In genomic region chr11:113431746-113432145, GRCh38 we compare ENCODE assay signal across 34 cellular contexts. TPM values are rescaled to one million over a fixed set of nuclear protein-coding genes. Genes with fewer than 3 reads are reported as not detected.
"Had no signal": no experiment of that assay in that cellular context is flagged by ENCODE, and none has a peak within 500 bp of the region (broad histone marks: within the 10 kb centered on the region; RNA-seq: fewer than 3 reads in every experiment).

No MANE protein-coding gene starts in this region.

- H3K36me3 ChIP-seq: neural progenitor cell, ovary, right lobe of liver, spleen, suprapubic skin, tibial artery, transverse colon, upper lobe of right lung, uterus had no signal

- H3K4me3 Mint-ChIP-seq: naive thymus-derived CD4-positive, alpha-beta T cell; natural killer cell; nephron; neural progenitor cell; stimulated activated memory B cell treated with anti-CD40 and anti-IgM and Interleukin-4, amounts not matched to agents 10 μg/mL and 1 μg/mL and 100 μg/mL, for 72 hours; stimulated activated naive CD8-positive, alpha-beta T cell treated with anti-CD3 and anti-CD28 coated beads, Interleukin-15, Interleukin-2, amounts not matched to agents 100 ng/mL and 50 ng/mL, for 24 hours; type B pancreatic cell had no signal

- H3K27ac Mint-ChIP-seq: naive thymus-derived CD4-positive, alpha-beta T cell; natural killer cell; nephron; neural progenitor cell; progenitor cell of endocrine pancreas; stimulated activated memory B cell treated with anti-CD40 and anti-IgM and Interleukin-4, amounts not matched to agents 10 μg/mL and 1 μg/mL and 100 μg/mL, for 72 hours; stimulated activated naive CD8-positive, alpha-beta T cell treated with anti-CD3 and anti-CD28 coated beads, Interleukin-15, Interleukin-2, amounts not matched to agents 100 ng/mL and 50 ng/mL, for 24 hours; type B pancreatic cell had no signal

- H3K27ac ChIP-seq: neural progenitor cell, ovary, parathyroid adenoma, psoas muscle, right lobe of liver, spleen, suprapubic skin, testis, tibial artery, transverse colon, upper lobe of right lung, uterus had no signal

- H3K9me3 Mint-ChIP-seq: naive thymus-derived CD4-positive, alpha-beta T cell; natural killer cell; nephron; neural progenitor cell; stimulated activated memory B cell treated with anti-CD40 and anti-IgM and Interleukin-4, amounts not matched to agents 10 μg/mL and 1 μg/mL and 100 μg/mL, for 72 hours; stimulated activated naive CD8-positive, alpha-beta T cell treated with anti-CD3 and anti-CD28 coated beads, Interleukin-15, Interleukin-2, amounts not matched to agents 100 ng/mL and 50 ng/mL, for 24 hours; type B pancreatic cell had no signal

- DNase-seq: naive thymus-derived CD4-positive, alpha-beta T cell; natural killer cell; occipital lobe; ovary; posterior cingulate gyrus; psoas muscle; right cardiac atrium; right lobe of liver; spleen; stimulated activated CD4-positive, alpha-beta T cell treated with anti-CD3 and anti-CD28 coated beads, Interleukin-12 subunit alpha, Interleukin-12 subunit beta, amount 100 ng/mL, for 4 hours; stimulated activated CD4-positive, alpha-beta T cell treated with anti-CD3 and anti-CD28 coated beads, Interleukin-1b, Interleukin-23, amount 100 ng/mL, for 48 hours; stimulated activated CD4-positive, alpha-beta T cell treated with anti-CD3 and anti-CD28 coated beads, Interleukin-4, amount 100 ng/mL, for 1 hour; stimulated activated CD4-positive, alpha-beta T cell treated with anti-CD3 and anti-CD28 coated beads, Interleukin-4, amount 100 ng/mL, for 4 hours; stimulated activated CD8-positive, alpha-beta memory T cell treated with anti-CD3 and anti-CD28 coated beads, Interleukin-4, amount 100 ng/mL, for 48 hours; stimulated activated naive CD4-positive, alpha-beta T cell; substantia nigra; testis; tibial artery; transverse colon; upper lobe of right lung; uterus had no signal

- H3K27me3 ChIP-seq: neural progenitor cell, ovary, right lobe of liver, suprapubic skin, testis, tibial artery, transverse colon, upper lobe of right lung, uterus had no signal

- H3K4me1 Mint-ChIP-seq: natural killer cell; stimulated activated memory B cell treated with anti-CD40 and anti-IgM and Interleukin-4, amounts not matched to agents 10 μg/mL and 1 μg/mL and 100 μg/mL, for 72 hours had no signal

- H3K4me3 ChIP-seq: neural progenitor cell, ovary, psoas muscle, right lobe of liver, skin epidermis, smooth muscle cell, spleen, suprapubic skin, testis, tibial artery, transverse colon, upper lobe of right lung, uterus had no signal

- H3K36me3 Mint-ChIP-seq: naive thymus-derived CD4-positive, alpha-beta T cell; natural killer cell; neural progenitor cell; stimulated activated memory B cell treated with anti-CD40 and anti-IgM and Interleukin-4, amounts not matched to agents 10 μg/mL and 1 μg/mL and 100 μg/mL, for 72 hours; type B pancreatic cell had no signal

- H3K9me3 ChIP-seq: ovary, psoas muscle, right lobe of liver, spleen, suprapubic skin, testis, tibial artery, transverse colon, upper lobe of right lung, uterus had no signal

- H3K27me3 Mint-ChIP-seq: stimulated activated naive CD8-positive, alpha-beta T cell treated with anti-CD3 and anti-CD28 coated beads, Interleukin-15, Interleukin-2, amounts not matched to agents 100 ng/mL and 50 ng/mL, for 24 hours had no signal

- H3K4me1 ChIP-seq: parathyroid adenoma, psoas muscle, right lobe of liver, spleen, suprapubic skin, testis, tibial artery, transverse colon, upper lobe of right lung, uterus had no signal

RNA-seq across cellular contexts. Expression of gene DRD2, which starts 43.5 kb away (rescaled TPM):
- total RNA-seq: naive thymus-derived CD4-positive, alpha-beta T cell; natural killer cell; occipital lobe; renal cortical epithelial cell; right cardiac atrium; spleen; upper lobe of right lung; uterus had no signal
- polyA plus RNA-seq: naive thymus-derived CD4-positive, alpha-beta T cell; spleen had no signal

RNA-seq across cellular contexts. Expression of gene ANKK1, which starts 44.2 kb away (rescaled TPM):
- total RNA-seq: occipital lobe, osteoblast, smooth muscle cell, upper lobe of right lung had no signal
- polyA plus RNA-seq: neural cell, smooth muscle cell had no signal
